21 cellular contexts compared by ENCODE assay signal in the genomic region with DNA sequence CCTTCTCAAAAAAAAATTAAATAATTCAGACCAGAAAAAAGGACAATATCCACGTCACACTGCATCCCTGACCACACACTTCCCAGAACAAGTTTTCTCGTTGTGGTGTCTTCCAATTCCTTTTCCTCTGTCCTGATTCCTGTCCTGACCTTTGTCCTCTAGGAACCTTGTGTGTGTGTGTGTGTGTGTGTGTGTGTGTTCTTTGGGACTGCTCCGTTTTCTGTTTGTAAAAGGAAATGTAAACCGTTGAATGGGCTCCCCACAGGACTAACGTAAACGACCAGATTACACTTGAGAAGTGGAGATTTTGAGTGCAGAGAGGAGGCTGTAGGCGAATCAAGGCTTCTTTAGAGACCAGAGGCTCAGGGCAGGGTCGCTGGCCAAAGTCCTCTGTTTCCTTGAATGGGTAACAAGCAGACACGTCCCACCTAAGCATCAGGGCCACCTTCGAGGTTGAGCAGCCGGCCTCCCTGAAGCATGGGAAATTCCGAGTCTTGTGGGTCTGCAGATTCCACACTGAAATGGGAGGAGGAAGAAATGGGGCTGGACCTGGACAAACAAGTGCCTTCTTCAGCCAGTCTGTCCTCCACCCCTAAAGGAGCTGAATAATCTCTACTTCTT. TPM values are rescaled to one million over a fixed set of nuclear protein-coding genes. Genes with fewer than 3 reads are reported as not detected.
DNase-seq lines count a peak whose midpoint lies in the region; ATAC-seq and TF ChIP-seq lines count a peak whose summit lies in the region.
"Had no signal": no experiment of that assay in that cellular context is flagged by ENCODE, and none has a peak within 500 bp of the region (broad histone marks: within the 10 kb centered on the region; RNA-seq: fewer than 3 reads in every experiment).

No MANE protein-coding gene starts in this region.

- POLR2A ChIA-PET in OCI-LY7 (lab: Charles Lee): interaction anchor here (0.6 kb wide), 1 partner anchor 45 kb away, joined by 3 read pairs; no protein-coding TSS in a partner anchor

- DNase-seq in right cardiac atrium: no peak
- DNase-seq in left cardiac atrium: no peak
- DNase-seq in glutamatergic neuron: no peak
- no peak for DNase-seq in NOMO-1 (lab: John Stamatoyannopoulos, UW; ENCODE audit: unreplicated experiment in 2 of 2)
- no peak for DNase-seq in OCI-LY7 (ENCODE audit: low spot score)
- no peak for DNase-seq in stimulated activated CD4-positive, alpha-beta T cell treated with anti-CD3 and anti-CD28 coated beads, Interleukin-4, amount 100 ng/mL, for 4 hours
- DNase-seq: CD8-positive, alpha-beta memory T cell; GDM1; GOT3; NCI-H1417; NCI-H1930; NCI-H446; NCI-H69; NK-92 treated with Interleukin-12 subunit alpha and Interleukin-12 subunit beta, amount 100 ng/mL, for 24 hours had no signal

- no peaks in the 10 kb centered on the region for H3K9me3 ChIP-seq in right cardiac atrium (ENCODE audit: control insufficient read depth, low read length)
- no peaks in the 10 kb centered on the region for H3K9me3 ChIP-seq in mesodermal cell (ENCODE audit: control insufficient read depth, low read length)
- no peaks in the 10 kb centered on the region for H3K9me3 ChIP-seq in OCI-LY7 (ENCODE audit: low read length)

- H3K79me2 ChIP-seq in OCI-LY7 (ENCODE audit: insufficient read depth, low read depth, low read length): no peaks in the 10 kb centered on the region

- peaks cover 44% of the 10 kb centered on the region for H3K4me1 Mint-ChIP-seq in glutamatergic neuron (ENCODE audit: low read depth, unreplicated experiment)

- H3K4me2 ChIP-seq in OCI-LY7 (ENCODE audit: low read length): no peak overlapping the region

- H3K4me3 ChIP-seq in right cardiac atrium (ENCODE audit: low read length): no peak overlapping the region
- H3K4me3 ChIP-seq in mesodermal cell (ENCODE audit: extremely low read depth, insufficient read depth, low read length, poor library complexity, severe bottlenecking): no peak overlapping the region
- no peak overlapping the region for H3K4me3 ChIP-seq in OCI-LY7 (ENCODE audit: low read depth, low read length, poor library complexity, severe bottlenecking)
- H3K4me3 ChIP-seq: BLaER1 treated with 17β-estradiol and CSF1 and Interleukin-3, amounts not matched to agents 10 nM and 100 nM; GM12878; K562 had no signal

- no peak overlapping the region for H2AFZ ChIP-seq in OCI-LY7 (ENCODE audit: low read length)

- CTCF ChIA-PET in OCI-LY7 (lab: Charles Lee; ENCODE audit: unreplicated experiment): no interaction called here

- no peak overlapping the region for H3K4me3 Mint-ChIP-seq in glutamatergic neuron (ENCODE audit: unreplicated experiment)
- H3K4me3 Mint-ChIP-seq: CD8-positive, alpha-beta memory T cell had no signal

- H3K36me3 ChIP-seq in mesodermal cell (ENCODE audit: control insufficient read depth, insufficient read depth, low read length): peaks cover 22% of the 10 kb centered on the region
- H3K36me3 ChIP-seq in OCI-LY7 (ENCODE audit: insufficient read depth, low read length): no peaks in the 10 kb centered on the region
- H3K36me3 ChIP-seq: BLaER1 treated with 17β-estradiol and CSF1 and Interleukin-3, amounts not matched to agents 10 nM and 100 nM had no signal

- H3K27me3 ChIP-seq in right cardiac atrium (ENCODE audit: control insufficient read depth, insufficient read depth): no peaks in the 10 kb centered on the region

- intact Hi-C loops in right cardiac atrium (cut with DNase I): no loop called here
- intact Hi-C loops in left cardiac atrium (cut with DNase I): loop anchor here in 1 of 2 donors (5.0 kb wide), 1 partner anchor 34 kb away; no protein-coding TSS in a partner anchor
- intact Hi-C loops in OCI-LY7 (cut with micrococcal nuclease; ENCODE audit: unreplicated experiment): no loop called here

- peak overlapping the region; percentile 62 for H3K27ac Mint-ChIP-seq in glutamatergic neuron (ENCODE audit: unreplicated experiment)

- TF ChIP-seq CTCF in glutamatergic neuron (IDR thresholded peaks at IDR 0.05; ENCODE audit: partially characterized antibody, unreplicated experiment) (no peak), OCI-LY7 (conservative IDR thresholded peaks at IDR 0.05; ENCODE audit: low read length) (no peak)

- BruUV-seq in OCI-LY7 (replicated peaks; lab: Mats Ljungman, UMichigan): no TSS peak

- H3K27ac ChIP-seq in right cardiac atrium (ENCODE audit: low read length): peak overlapping the region; percentile 24
- peak overlapping the region; percentile 0 for H3K27ac ChIP-seq in mesodermal cell (ENCODE audit: low read depth, low read length, severe bottlenecking)
- no peak overlapping the region for H3K27ac ChIP-seq in OCI-LY7 (ENCODE audit: low read depth, low read length, poor library complexity, severe bottlenecking)
- H3K27ac ChIP-seq: BLaER1 treated with 17β-estradiol and CSF1 and Interleukin-3, amounts not matched to agents 10 nM and 100 nM; RWPE1 had no signal

- no peaks in the 10 kb centered on the region for H3K36me3 Mint-ChIP-seq in glutamatergic neuron (ENCODE audit: unreplicated experiment)
- H3K36me3 Mint-ChIP-seq: CD8-positive, alpha-beta memory T cell had no signal

- H3K4me1 ChIP-seq in right cardiac atrium (ENCODE audit: control insufficient read depth, insufficient read depth, low read length): peaks cover 6% of the 10 kb centered on the region
- H3K4me1 ChIP-seq in mesodermal cell (ENCODE audit: control insufficient read depth, insufficient read depth, low read length, poor library complexity, severe bottlenecking): peaks cover 13% of the 10 kb centered on the region
- H3K4me1 ChIP-seq in OCI-LY7 (ENCODE audit: insufficient read depth, low read length, poor library complexity, severe bottlenecking): no peaks in the 10 kb centered on the region

- no peaks in the 10 kb centered on the region for H4K20me1 ChIP-seq in OCI-LY7 (ENCODE audit: insufficient read depth, low read length)

- WGBS in right cardiac atrium: 51% methylated on average over 12 of the region's 12 CpGs
- 83 to 85% methylated on average over 8 to 10 of the region's 12 CpGs for WGBS in mesodermal cell (ENCODE audit: insufficient coverage in 2 of 2), 2 experiments

- H3K27me3 Mint-ChIP-seq in glutamatergic neuron (ENCODE audit: unreplicated experiment): peaks cover 3% of the 10 kb centered on the region

- H3K9me3 Mint-ChIP-seq in glutamatergic neuron (ENCODE audit: unreplicated experiment): peaks cover 9% of the 10 kb centered on the region
- H3K9me3 Mint-ChIP-seq: CD8-positive, alpha-beta memory T cell had no signal

- ATAC-seq in right cardiac atrium: peak; percentile 27 to 35
- no peak for ATAC-seq in left cardiac atrium
- ATAC-seq in GM18907 (IDR thresholded peaks at IDR 0.05; ENCODE audit: unreplicated experiment): no peak
- ATAC-seq: GM12878, K562 had no signal

- H3K9me2 ChIP-seq in OCI-LY7 (ENCODE audit: insufficient read depth, low read length): no peaks in the 10 kb centered on the region

RNA-seq across cellular contexts. Expression of a gene that starts 7.3 kb away (rescaled TPM):
- total RNA-seq in right cardiac atrium (10 to 100 TPM; 14.4 to 18.1 (median 16.3) TPM), left cardiac atrium (10 to 100 TPM; 12.7 to 17.0 TPM), glutamatergic neuron (ENCODE audit: unreplicated experiment) (94.4 TPM), OCI-LY7 (2022) (0.67 and 1.1 TPM in 2 replicates)
- polyA plus RNA-seq in right cardiac atrium: 6.7 TPM
- 18.5 TPM for polyA plus RNA-seq in mesodermal cell (2013, experiment 1 of 2)
- polyA plus RNA-seq in mesodermal cell (2013, experiment 2 of 2): 15.9 TPM
- total RNA-seq in OCI-LY7 (2014; rRNA removed; shearing (Covaris generic)): 0.57 and 1.3 TPM in 2 replicates

RNA-seq across cellular contexts. Expression of a gene that starts 37.5 kb away (rescaled TPM):
- total RNA-seq in right cardiac atrium (not detected), left cardiac atrium (not detected), glutamatergic neuron (ENCODE audit: unreplicated experiment) (not detected), OCI-LY7 (2022) (0.29 TPM in 1 of 2 replicates, not detected in the other)
- 0.54 TPM for polyA plus RNA-seq in right cardiac atrium
- not detected for polyA plus RNA-seq in mesodermal cell (2013, experiment 1 of 2)
- not detected for polyA plus RNA-seq in mesodermal cell (2013, experiment 2 of 2)
- not detected in 2 replicates for total RNA-seq in OCI-LY7 (2014; rRNA removed; shearing (Covaris generic))
- total RNA-seq: A172; CD8-positive, alpha-beta memory T cell; GM12878; K562 had no signal
- polyA plus RNA-seq: CD8-positive, alpha-beta memory T cell; K562 had no signal

RNA-seq across cellular contexts. Expression of a gene that starts 41.3 kb away (rescaled TPM):
- total RNA-seq in right cardiac atrium: 10 to 100 TPM; 62.1 to 73.5 (median 63.6) TPM
- 52.3 TPM for polyA plus RNA-seq in right cardiac atrium
- total RNA-seq in left cardiac atrium: 10 to 100 TPM; 67.5 to 68.7 TPM
- 109 TPM for total RNA-seq in glutamatergic neuron (ENCODE audit: unreplicated experiment)
- 103 TPM for polyA plus RNA-seq in mesodermal cell (2013, experiment 1 of 2)
- 100 TPM for polyA plus RNA-seq in mesodermal cell (2013, experiment 2 of 2)
- 27.2 and 28.6 TPM in 2 replicates for total RNA-seq in OCI-LY7 (2014; rRNA removed; shearing (Covaris generic))
- 47.0 and 51.0 TPM in 2 replicates for total RNA-seq in OCI-LY7 (2022)

Comparison
In these comparisons a context has a peak if more than half of its experiments do, and no peak if none do; other contexts are left out.
1. ATAC-seq: peak in right cardiac atrium (2 of 2); none in left cardiac atrium (0 of 2) and GM18907 (single experiment).
2. RNA of a gene that starts 7.3 kb away (total RNA-seq): 94.4 TPM in glutamatergic neuron (single experiment), 12.7 to 17.0 TPM in left cardiac atrium and 14.4 to 18.1 TPM in right cardiac atrium; 0.57 to 1.3 TPM in OCI-LY7; every median in the first group is over 4 times any median in the second.